Comparison of ENCODE assay signal across 1 cellular context in the genomic region with DNA sequence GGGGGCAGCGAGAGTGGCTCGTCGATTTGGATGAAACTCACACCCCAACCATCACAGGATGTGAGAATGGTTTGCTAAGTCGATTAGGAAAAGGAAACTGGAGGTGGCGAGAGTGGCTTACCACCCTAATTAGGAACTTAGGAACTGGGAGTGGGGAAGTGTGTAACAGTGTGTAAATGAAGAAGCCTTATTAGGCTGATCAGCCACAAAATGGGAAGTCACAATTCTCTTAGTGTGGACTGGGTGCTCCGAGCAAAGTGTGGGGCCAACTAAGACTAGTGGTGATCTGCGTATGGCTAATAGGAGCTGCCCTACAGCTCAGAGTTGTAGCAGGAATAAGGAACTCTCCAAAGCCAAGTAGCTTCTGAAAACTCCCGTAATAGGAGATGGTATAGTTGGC.
TF ChIP-seq lines count a peak whose summit lies in the region.

No MANE protein-coding gene starts in this region.

TF ChIP-seq in HepG2, 621 proteins besides CTCF, POLR2A, EP300 and RAD21:
- TF ChIP-seq HIVEP1 (CRISPR knock-in tag; IDR thresholded peaks at IDR 0.05) (no peak), IKZF4 (CRISPR knock-in tag; IDR thresholded peaks at IDR 0.05; ENCODE audit: borderline replicate concordance, low read depth, not compliant biosample characterization) (no peak), EED (CRISPR knock-in tag; IDR thresholded peaks at IDR 0.05) (no peak), CHD2 (IDR thresholded peaks at IDR 0.05; ENCODE audit: low read depth, low read length) (no peak), MTF2 (CRISPR knock-in tag; IDR thresholded peaks at IDR 0.05; ENCODE audit: borderline replicate concordance) (no peak), TBL1XR1 (IDR thresholded peaks at IDR 0.05; ENCODE audit: borderline replicate concordance, low read length, partially characterized antibody) (no peak), ISL2 (CRISPR knock-in tag; IDR thresholded peaks at IDR 0.05) (no peak), THRA (CRISPR knock-in tag; IDR thresholded peaks at IDR 0.05; ENCODE audit: borderline replicate concordance) (no peak), SNAI1 (CRISPR knock-in tag; IDR thresholded peaks at IDR 0.05; ENCODE audit: borderline replicate concordance) (no peak), PHF8 (CRISPR knock-in tag; IDR thresholded peaks at IDR 0.05) (no peak), CENPX (CRISPR knock-in tag; IDR thresholded peaks at IDR 0.05) (no peak), DPF2 (CRISPR knock-in tag; IDR thresholded peaks at IDR 0.05; ENCODE audit: borderline replicate concordance, low read depth) (no peak), ZNF816 (CRISPR knock-in tag; IDR thresholded peaks at IDR 0.05; ENCODE audit: borderline replicate concordance) (no peak)
- TF ChIP-seq, protein P1, sequence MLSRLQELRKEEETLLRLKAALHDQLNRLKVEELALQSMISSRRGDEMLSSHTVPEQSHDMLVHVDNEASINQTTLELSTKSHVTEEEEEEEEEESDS (CRISPR knock-in tag; IDR thresholded peaks at IDR 0.05; ENCODE audit: borderline replicate concordance): no peak
- TF ChIP-seq, protein P2, sequence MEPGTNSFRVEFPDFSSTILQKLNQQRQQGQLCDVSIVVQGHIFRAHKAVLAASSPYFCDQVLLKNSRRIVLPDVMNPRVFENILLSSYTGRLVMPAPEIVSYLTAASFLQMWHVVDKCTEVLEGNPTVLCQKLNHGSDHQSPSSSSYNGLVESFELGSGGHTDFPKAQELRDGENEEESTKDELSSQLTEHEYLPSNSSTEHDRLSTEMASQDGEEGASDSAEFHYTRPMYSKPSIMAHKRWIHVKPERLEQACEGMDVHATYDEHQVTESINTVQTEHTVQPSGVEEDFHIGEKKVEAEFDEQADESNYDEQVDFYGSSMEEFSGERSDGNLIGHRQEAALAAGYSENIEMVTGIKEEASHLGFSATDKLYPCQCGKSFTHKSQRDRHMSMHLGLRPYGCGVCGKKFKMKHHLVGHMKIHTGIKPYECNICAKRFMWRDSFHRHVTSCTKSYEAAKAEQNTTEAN (CRISPR knock-in tag; conservative IDR thresholded peaks at IDR 0.05): no peak
